8 cellular contexts compared by ENCODE assay signal in genomic region chr9:86946712-86947145, GRCh38. TPM values are rescaled to one million over a fixed set of nuclear protein-coding genes. Genes with fewer than 3 reads are reported as not detected.
A peak's percentile ranks its signal among the peaks of the same experiment; 100 is the strongest.
DNase-seq lines count a peak whose midpoint lies in the region; ATAC-seq and TF ChIP-seq lines count a peak whose summit lies in the region.

No MANE protein-coding gene starts in this region.

- DNase-seq in T-cell, result peak in 17 of 34 experiments; percentile 11 to 44 (median 31)
- DNase-seq in cerebellar cortex (ENCODE audit: low spot score), result peak; percentile 16
- peak; percentile 52 to 92 for DNase-seq in lower leg skin (ENCODE audit: low spot score in 2 of 2)
- DNase-seq in stimulated activated naive B cell treated with anti-CD40 and anti-IgM and Interleukin-4, amounts not matched to agents 10 μg/mL and 1 μg/mL and 100 μg/mL, for 72 hours, result peak; percentile 17
- DNase-seq in islet precursor cell, result no peak
- no peak for DNase-seq in NCI-H128 (lab: John Stamatoyannopoulos, UW; ENCODE audit: unreplicated experiment)

- CTCF ChIA-PET in T-cell (lab: Charles Lee), result interaction anchor here in 1 of 2 donors (0.5 kb wide), 1 partner anchor 1010 kb away, joined by 3 read pairs; no protein-coding TSS in a partner anchor

- H3K4me3 ChIP-seq in lower leg skin (ENCODE audit: low read depth, poor library complexity, severe bottlenecking), result peak overlapping the region; percentile 83

- no peak for TF ChIP-seq CTCF in lower leg skin (IDR thresholded peaks at IDR 0.05)

- no peaks in the 10 kb centered on the region for H3K36me3 Mint-ChIP-seq in T-cell
- no peaks in the 10 kb centered on the region for H3K36me3 Mint-ChIP-seq in stimulated activated naive B cell treated with anti-CD40 and anti-IgM and Interleukin-4, amounts not matched to agents 10 μg/mL and 1 μg/mL and 100 μg/mL, for 72 hours

- WGBS in lower leg skin, 2 donors, result 0% methylated on average over 10 of the region's 52 CpGs; no CpG with 5 or more reads in 1 of the 2 donors

- POLR2A ChIA-PET in T-cell (lab: Charles Lee), result interaction anchor here (0.6 to 0.7 kb wide), 2 partner anchors 125 to 846 kb away, joined by 3 to 4 read pairs; no protein-coding TSS in a partner anchor

- no peaks in the 10 kb centered on the region for H3K9me3 Mint-ChIP-seq in T-cell
- H3K9me3 Mint-ChIP-seq in stimulated activated naive B cell treated with anti-CD40 and anti-IgM and Interleukin-4, amounts not matched to agents 10 μg/mL and 1 μg/mL and 100 μg/mL, for 72 hours, result peaks cover 0 to 2% of the 10 kb centered on the region in 2 donors

- peak overlapping the region; percentile 76 to 83 (median 82) for H3K4me3 Mint-ChIP-seq in T-cell
- H3K4me3 Mint-ChIP-seq in stimulated activated naive B cell treated with anti-CD40 and anti-IgM and Interleukin-4, amounts not matched to agents 10 μg/mL and 1 μg/mL and 100 μg/mL, for 72 hours, result peak overlapping the region; percentile 56 to 69

- ATAC-seq in GM18498 (IDR thresholded peaks at IDR 0.05; ENCODE audit: unreplicated experiment), result peak; percentile 8
- peak; percentile 7 for ATAC-seq in HG03064 (IDR thresholded peaks at IDR 0.05; ENCODE audit: low read depth, unreplicated experiment)
- peak; percentile 4 to 12 (median 8) for ATAC-seq in T-cell (replicated peaks in 1 of 4)
- ATAC-seq in stimulated activated naive B cell treated with anti-CD40 and anti-IgM and Interleukin-4, amounts not matched to agents 10 μg/mL and 1 μg/mL and 100 μg/mL, for 72 hours (replicated peaks), result peak; percentile 3 to 14

- peaks cover 16 to 26% (median 24%) of the 10 kb centered on the region in 3 donors for H3K4me1 Mint-ChIP-seq in T-cell
- peaks cover 8 to 22% of the 10 kb centered on the region in 2 donors for H3K4me1 Mint-ChIP-seq in stimulated activated naive B cell treated with anti-CD40 and anti-IgM and Interleukin-4, amounts not matched to agents 10 μg/mL and 1 μg/mL and 100 μg/mL, for 72 hours

- H3K27ac Mint-ChIP-seq in T-cell, result no peak overlapping the region
- no peak overlapping the region for H3K27ac Mint-ChIP-seq in stimulated activated naive B cell treated with anti-CD40 and anti-IgM and Interleukin-4, amounts not matched to agents 10 μg/mL and 1 μg/mL and 100 μg/mL, for 72 hours

- intact Hi-C loops in lower leg skin (cut with DNase I; ENCODE audit: low total_unique reads), result loop anchor here (5.0 kb wide), 1 partner anchor 376 kb away; no protein-coding TSS in a partner anchor

- no peak for TF ChIP-seq POLR2A in lower leg skin (IDR thresholded peaks at IDR 0.05)

- H3K27me3 Mint-ChIP-seq in T-cell, result peaks cover 26 to 33% of the 10 kb centered on the region in 2 donors
- peaks cover 39 to 54% of the 10 kb centered on the region in 2 donors for H3K27me3 Mint-ChIP-seq in stimulated activated naive B cell treated with anti-CD40 and anti-IgM and Interleukin-4, amounts not matched to agents 10 μg/mL and 1 μg/mL and 100 μg/mL, for 72 hours

RNA-seq across cellular contexts. Expression of gene GAS1, which starts 0.6 kb away (rescaled TPM):
- total RNA-seq in T-cell (under 1 TPM in 4 of 5 donors, not detected in 1; 0.32 to 0.82 (median 0.75) TPM), lower leg skin (10 to 100 TPM; 45.5 to 80.3 (median 61.0) TPM)

Comparison
In these comparisons a context has a peak if more than half of its experiments do, and no peak if none do; other contexts are left out.
1. DNase-seq: peak in cerebellar cortex (single experiment), lower leg skin (2 of 2) and stimulated activated naive B cell treated with anti-CD40 and anti-IgM and Interleukin-4, amounts not matched to agents 10 μg/mL and 1 μg/mL and 100 μg/mL, for 72 hours (single experiment); none in islet precursor cell (single experiment) and NCI-H128 (single experiment).
2. RNA of gene GAS1, which starts 0.6 kb away (total RNA-seq): 45.5 to 80.3 TPM in lower leg skin; 0.32 to 0.82 TPM in T-cell; every median in the first group is over 10 times any median in the second.
3. Peak in every context shown above with its lines, with median percentiles within 50 percentile points of each other: ATAC-seq.